ENCODE assay signal across 24 cellular contexts in the genomic region with DNA sequence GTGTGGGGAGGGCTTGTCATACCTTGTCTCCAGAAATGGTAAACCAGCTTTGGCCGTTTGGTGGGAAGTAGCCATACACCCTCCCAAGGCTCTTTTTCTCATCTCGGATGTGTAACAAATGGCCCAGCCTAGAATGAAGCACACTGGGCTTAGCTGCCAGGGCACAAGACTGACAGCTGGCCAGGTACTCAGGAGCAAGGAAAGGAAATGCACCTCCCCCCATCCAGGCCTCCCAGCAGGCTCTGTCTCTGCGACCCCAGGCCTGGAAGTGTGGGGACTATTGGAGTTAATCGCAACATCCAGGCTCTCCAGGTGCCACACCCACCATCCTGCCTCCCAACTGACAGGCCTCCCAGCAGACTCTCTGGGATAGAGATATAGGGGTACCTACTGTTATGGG. TPM values are rescaled to one million over a fixed set of nuclear protein-coding genes. Genes with fewer than 3 reads are reported as not detected.
"Had no signal": no experiment of that assay in that cellular context is flagged by ENCODE, and none has a peak within 500 bp of the region (broad histone marks: within the 10 kb centered on the region; RNA-seq: fewer than 3 reads in every experiment).

No MANE protein-coding gene starts in this region.

- H3K9me3 Mint-ChIP-seq: activated naive CD4-positive, alpha-beta T cell treated with anti-CD3 and anti-CD28 coated beads, Interleukin-2, amount 50 U/mL, for 72 hours; activated naive CD8-positive, alpha-beta T cell treated with anti-CD3 and anti-CD28 coated beads, Interleukin-2, amount 50 U/mL, for 24 hours; T-cell had no signal

- H3K27ac ChIP-seq: ascending aorta, body of pancreas, KMS-11 had no signal

- H3K4me1 Mint-ChIP-seq: activated naive CD8-positive, alpha-beta T cell treated with anti-CD3 and anti-CD28 coated beads, Interleukin-2, amount 50 U/mL, for 24 hours; T-cell had no signal

- DNase-seq: activated CD4-positive, alpha-beta T cell treated with anti-CD3 and anti-CD28 coated beads for 48 hours; activated CD4-positive, alpha-beta T cell treated with anti-CD3 and anti-CD28 coated beads, Interleukin-2, amount 50 U/mL, for 4 hours; activated CD4-positive, CD25-positive, alpha-beta regulatory T cell treated with anti-CD3 and anti-CD28 coated beads, Interleukin-2, amount 50 U/mL, for 72 hours; activated CD8-positive, alpha-beta memory T cell treated with anti-CD3 and anti-CD28 coated beads, Interleukin-2, amount 50 U/mL, for 48 hours; activated CD8-positive, alpha-beta T cell treated with anti-CD3 and anti-CD28 coated beads, Interleukin-2, amount 10 ng/mL, durations not matched to agents 7 days and 5 days; activated naive CD4-positive, alpha-beta T cell treated with Interleukin-2 at 50 U/mL for 16 hours; activated naive CD8-positive, alpha-beta T cell treated with anti-CD3 and anti-CD28 coated beads, Interleukin-2, amount 50 U/mL, for 24 hours; activated T-cell treated with anti-CD3 and anti-CD28 coated beads, Interleukin-2, amount 50 U/mL, for 1 hour; amniotic stem cell; body of pancreas; central memory CD4-positive, alpha-beta T cell; NCI-H1092; NCI-H1417; NCI-H2029; NCI-H2107; NCI-H510A treated with DMSO at 0.1 percent for 48 hours; NCI-H748 treated with DMSO at 0.1 percent for 48 hours; SIG-M5; T-cell; T-helper 2 cell had no signal

- H3K27me3 Mint-ChIP-seq: activated naive CD8-positive, alpha-beta T cell treated with anti-CD3 and anti-CD28 coated beads, Interleukin-2, amount 50 U/mL, for 24 hours; T-cell had no signal

- H3K4me3 Mint-ChIP-seq: activated CD8-positive, alpha-beta T cell treated with anti-CD3 and anti-CD28 coated beads, Interleukin-2, amount 10 ng/mL, durations not matched to agents 7 days and 5 days; activated naive CD8-positive, alpha-beta T cell treated with anti-CD3 and anti-CD28 coated beads, Interleukin-2, amount 50 U/mL, for 24 hours; T-cell had no signal

- H3K4me3 ChIP-seq: ascending aorta, body of pancreas had no signal

- H3K27ac Mint-ChIP-seq: activated CD8-positive, alpha-beta T cell treated with anti-CD3 and anti-CD28 coated beads, Interleukin-2, amount 10 ng/mL, durations not matched to agents 7 days and 5 days; activated naive CD4-positive, alpha-beta T cell treated with anti-CD3 and anti-CD28 coated beads, Interleukin-2, amount 50 U/mL, for 72 hours; activated naive CD8-positive, alpha-beta T cell treated with anti-CD3 and anti-CD28 coated beads, Interleukin-2, amount 50 U/mL, for 24 hours; T-cell had no signal

- H3K9me3 ChIP-seq: ascending aorta, body of pancreas had no signal

- H3K36me3 Mint-ChIP-seq: activated naive CD4-positive, alpha-beta T cell treated with anti-CD3 and anti-CD28 coated beads, Interleukin-2, amount 50 U/mL, for 72 hours; T-cell had no signal

- H3K4me1 ChIP-seq: ascending aorta, body of pancreas had no signal

- H3K27me3 ChIP-seq: ascending aorta, body of pancreas had no signal

RNA-seq across cellular contexts. Expression of gene GPLD1, which starts 43.7 kb away (rescaled TPM):
- total RNA-seq: RPMI7951 had no signal
